29 cellular contexts compared by ENCODE assay signal in genomic region chr6:13825871-13826270, GRCh38.
"Had no signal": no experiment of that assay in that cellular context is flagged by ENCODE, and none has a peak within 500 bp of the region (broad histone marks: within the 10 kb centered on the region; RNA-seq: fewer than 3 reads in every experiment).

No MANE protein-coding gene starts in this region.

- FAIRE-seq: colon, endometrium, kidney had no signal

- H3K27ac Mint-ChIP-seq: effector memory CD8-positive, alpha-beta T cell; endodermal cell; immature natural killer cell; mesothelial cell of epicardium; naive B cell; naive thymus-derived CD8-positive, alpha-beta T cell had no signal

- H3K27me3 ChIP-seq: esophagus squamous epithelium, gastrocnemius medialis, heart left ventricle, hepatocyte had no signal

- H3K36me3 ChIP-seq: esophagus squamous epithelium, gastrocnemius medialis, heart left ventricle, left ventricle myocardium inferior, lower lobe of right lung had no signal

- H3K4me1 Mint-ChIP-seq: endodermal cell, immature natural killer cell, mesothelial cell of epicardium had no signal

- H2AFZ ChIP-seq: hepatocyte had no signal

- DNase-seq: effector CD8-positive, alpha-beta T cell; effector memory CD8-positive, alpha-beta T cell; endodermal cell; erythroblast; esophagus squamous epithelium; foreskin fibroblast; foreskin melanocyte; gastrocnemius medialis; heart left ventricle; hypothalamus; immature natural killer cell; islet precursor cell; kidney; kidney glomerular epithelial cell; left colon; left ventricle myocardium inferior; lower lobe of right lung; mesenchymal stem cell; mucosa of descending colon; naive B cell; naive thymus-derived CD8-positive, alpha-beta T cell had no signal

- H3K9me3 ChIP-seq: gastrocnemius medialis, lower lobe of right lung had no signal

- H3K4me3 ChIP-seq: coronary artery, esophagus squamous epithelium, gastrocnemius medialis, heart left ventricle, hepatocyte, left ventricle myocardium inferior, lower lobe of right lung, mucosa of descending colon had no signal

- H3K4me2 ChIP-seq: hepatocyte had no signal

- H3K4me3 Mint-ChIP-seq: effector memory CD8-positive, alpha-beta T cell; endodermal cell; immature natural killer cell; mesothelial cell of epicardium; naive B cell; naive thymus-derived CD8-positive, alpha-beta T cell had no signal

- H3K4me1 ChIP-seq: esophagus squamous epithelium, gastrocnemius medialis, left ventricle myocardium inferior, lower lobe of right lung had no signal

- ATAC-seq: effector memory CD8-positive, alpha-beta T cell; esophagus mucosa; gastrocnemius medialis; heart left ventricle; left colon; left lobe of liver; lower lobe of right lung; mucosa of descending colon; naive thymus-derived CD8-positive, alpha-beta T cell had no signal

- H3K36me3 Mint-ChIP-seq: immature natural killer cell, naive B cell had no signal

- H3K9me3 Mint-ChIP-seq: effector memory CD8-positive, alpha-beta T cell had no signal

- H3K27ac ChIP-seq: coronary artery, epithelial cell of prostate, esophagus squamous epithelium, gastrocnemius medialis, heart left ventricle, hepatocyte, left ventricle myocardium inferior, lower lobe of right lung had no signal

- H3K79me2 ChIP-seq: hepatocyte had no signal
